20 cellular contexts compared by ENCODE assay signal in the genomic region with DNA sequence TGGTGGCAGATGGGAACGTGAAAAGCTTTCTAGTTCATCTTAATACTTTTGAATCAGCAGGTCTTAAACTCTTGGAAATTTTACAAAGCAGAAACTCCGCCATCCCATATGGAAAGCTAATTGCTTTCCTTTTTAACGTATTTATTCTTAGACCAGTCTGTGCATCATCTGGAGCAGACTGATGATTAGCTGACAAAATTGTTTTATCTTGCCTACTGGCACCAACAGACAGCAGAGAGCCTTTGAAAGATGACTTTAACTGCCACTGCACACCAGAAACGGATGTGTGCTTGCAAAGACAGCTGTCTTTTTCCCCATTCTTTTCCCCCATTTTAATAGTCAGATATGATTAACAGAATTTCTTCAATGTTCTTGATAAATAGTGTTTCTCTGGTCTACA.
"Had no signal": no experiment of that assay in that cellular context is flagged by ENCODE, and none has a peak within 500 bp of the region (broad histone marks: within the 10 kb centered on the region; RNA-seq: fewer than 3 reads in every experiment).

No MANE protein-coding gene starts in this region.

- H3K27ac Mint-ChIP-seq: activated CD8-positive, alpha-beta T cell treated with anti-CD3 and anti-CD28 coated beads, Interleukin-2, amount 10 ng/mL, durations not matched to agents 7 days and 5 days; activated naive CD4-positive, alpha-beta T cell treated with anti-CD3 and anti-CD28 coated beads for 36 hours; activated T-cell treated with anti-CD3 and anti-CD28 coated beads, Interleukin-2, amount 50 U/mL, for 24 hours; naive thymus-derived CD8-positive, alpha-beta T cell; progenitor cell of endocrine pancreas; stimulated activated naive CD8-positive, alpha-beta T cell treated with anti-CD3 and anti-CD28 coated beads, Interleukin-15, amount 100 ng/mL, for 72 hours had no signal

- H3K36me3 Mint-ChIP-seq: naive thymus-derived CD8-positive, alpha-beta T cell had no signal

- DNase-seq: activated CD4-positive, alpha-beta T cell treated with anti-CD3 and anti-CD28 coated beads for 48 hours; activated CD4-positive, CD25-positive, alpha-beta regulatory T cell; activated CD8-positive, alpha-beta T cell treated with anti-CD3 and anti-CD28 coated beads, Interleukin-2, amount 10 ng/mL, durations not matched to agents 7 days and 5 days; activated naive CD4-positive, alpha-beta T cell treated with anti-CD3 and anti-CD28 coated beads for 36 hours; activated T-cell treated with anti-CD3 and anti-CD28 coated beads, Interleukin-2, amount 50 U/mL, for 24 hours; body of pancreas; dorsolateral prefrontal cortex; foreskin fibroblast; hippocampal formation; left cardiac atrium; lower lobe of right lung; naive thymus-derived CD8-positive, alpha-beta T cell; stimulated activated CD4-positive, alpha-beta T cell treated with anti-CD3 and anti-CD28 coated beads, Interleukin-12 subunit alpha, Interleukin-12 subunit beta, amount 100 ng/mL, for 4 hours; stimulated activated CD4-positive, alpha-beta T cell treated with anti-CD3 and anti-CD28 coated beads, Interleukin-2, amount 100 ng/mL, for 24 hours; stimulated activated naive CD8-positive, alpha-beta T cell treated with anti-CD3 and anti-CD28 coated beads, Interleukin-15, amount 100 ng/mL, for 72 hours; T1000; transverse colon had no signal

- H3K9me3 Mint-ChIP-seq: activated T-cell treated with anti-CD3 and anti-CD28 coated beads, Interleukin-2, amount 50 U/mL, for 24 hours had no signal

- H3K27me3 Mint-ChIP-seq: activated T-cell treated with anti-CD3 and anti-CD28 coated beads, Interleukin-2, amount 50 U/mL, for 24 hours; progenitor cell of endocrine pancreas; stimulated activated naive CD8-positive, alpha-beta T cell treated with anti-CD3 and anti-CD28 coated beads, Interleukin-15, amount 100 ng/mL, for 72 hours had no signal

- H3K4me1 Mint-ChIP-seq: naive thymus-derived CD8-positive, alpha-beta T cell; stimulated activated naive CD8-positive, alpha-beta T cell treated with anti-CD3 and anti-CD28 coated beads, Interleukin-15, amount 100 ng/mL, for 72 hours had no signal

- H3K36me3 ChIP-seq: lower lobe of right lung, suprapubic skin, transverse colon had no signal

- H3K4me1 ChIP-seq: body of pancreas, lower lobe of right lung, suprapubic skin, transverse colon had no signal

- ATAC-seq: activated CD8-positive, alpha-beta T cell treated with anti-CD3 and anti-CD28 coated beads, Interleukin-2, amount 10 ng/mL, durations not matched to agents 7 days and 5 days; body of pancreas; left cardiac atrium; lower lobe of right lung; naive thymus-derived CD8-positive, alpha-beta T cell; stimulated activated naive CD8-positive, alpha-beta T cell treated with anti-CD3 and anti-CD28 coated beads, Interleukin-15, amount 100 ng/mL, for 72 hours had no signal

- H3K27ac ChIP-seq: body of pancreas, epithelial cell of prostate, lower lobe of right lung, suprapubic skin, transverse colon had no signal

- H3K4me3 ChIP-seq: body of pancreas, dorsolateral prefrontal cortex, lower lobe of right lung, suprapubic skin, transverse colon had no signal

- H3K9me3 ChIP-seq: body of pancreas, suprapubic skin, transverse colon had no signal

- H3K27me3 ChIP-seq: body of pancreas, suprapubic skin, transverse colon had no signal

- H3K4me3 Mint-ChIP-seq: activated CD8-positive, alpha-beta T cell treated with anti-CD3 and anti-CD28 coated beads, Interleukin-2, amount 10 ng/mL, durations not matched to agents 7 days and 5 days; activated naive CD4-positive, alpha-beta T cell treated with anti-CD3 and anti-CD28 coated beads for 36 hours; activated T-cell treated with anti-CD3 and anti-CD28 coated beads, Interleukin-2, amount 50 U/mL, for 24 hours; naive thymus-derived CD8-positive, alpha-beta T cell; stimulated activated naive CD8-positive, alpha-beta T cell treated with anti-CD3 and anti-CD28 coated beads, Interleukin-15, amount 100 ng/mL, for 72 hours had no signal
